In the genomic region with DNA sequence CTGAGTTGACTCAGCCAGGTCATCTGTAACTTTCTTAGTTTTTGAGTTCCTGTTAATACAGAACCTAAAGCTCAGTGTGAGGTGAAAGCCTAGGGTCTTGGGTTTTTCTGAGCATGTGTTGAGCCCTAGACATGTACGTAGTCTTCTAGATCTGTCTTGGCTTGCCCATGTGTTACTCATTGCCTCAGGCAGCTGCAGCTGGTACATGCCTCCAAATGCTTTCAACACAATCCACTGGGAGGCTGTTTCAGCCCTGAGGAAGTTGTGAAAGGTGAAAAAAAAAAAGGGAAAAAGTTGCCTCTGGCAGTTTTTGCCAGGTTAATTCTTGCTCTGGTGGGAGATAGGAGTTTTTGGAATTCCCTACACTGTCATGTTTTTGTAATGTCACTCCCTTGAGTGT, we compare ENCODE assay signal across 15 cellular contexts. TPM values are rescaled to one million over a fixed set of nuclear protein-coding genes. Genes with fewer than 3 reads are reported as not detected.
DNase-seq lines count a peak whose midpoint lies in the region; ATAC-seq, FAIRE-seq and TF ChIP-seq lines count a peak whose summit lies in the region.
"Had no signal": no experiment of that assay in that cellular context is flagged by ENCODE, and none has a peak within 500 bp of the region (broad histone marks: within the 10 kb centered on the region; RNA-seq: fewer than 3 reads in every experiment).

No MANE protein-coding gene starts in this region.

- peak overlapping the region; percentile 71 for H2BK5ac ChIP-seq in IMR-90 (ENCODE audit: low read depth, low read length, poor library complexity, severe bottlenecking)

- ATAC-seq in IMR-90 (ENCODE audit: low read depth) (peak; percentile 91), HG02571 (IDR thresholded peaks at IDR 0.05; ENCODE audit: unreplicated experiment) (no peak)
- ATAC-seq in naive thymus-derived CD4-positive, alpha-beta T cell = no peak
- ATAC-seq: body of pancreas had no signal

- H3K4me2 ChIP-seq in IMR-90 (ENCODE audit: low read depth, low read length) = no peak overlapping the region

- H2AK5ac ChIP-seq in IMR-90 (ENCODE audit: low read depth, low read length) = no peak overlapping the region

- peak overlapping the region in 1 of 5 experiments; percentile 29 for H3K4me3 Mint-ChIP-seq in brain
- no peak overlapping the region for H3K4me3 Mint-ChIP-seq in naive thymus-derived CD4-positive, alpha-beta T cell
- H3K4me3 Mint-ChIP-seq: endodermal cell, memory B cell had no signal

- no peak overlapping the region for H3K56ac ChIP-seq in IMR-90 (ENCODE audit: extremely low read depth, insufficient read depth, low read length)

- H3K14ac ChIP-seq in IMR-90 (replicated peaks; ENCODE audit: low read depth, low read length) = no peak overlapping the region

- no peak for TF ChIP-seq RAD21 in IMR-90 (IDR thresholded peaks at IDR 0.05; ENCODE audit: low read length)

- H3K9me3 ChIP-seq in A673 (ENCODE audit: low read depth, low read length, poor library complexity, severe bottlenecking) = no peaks in the 10 kb centered on the region
- H3K9me3 ChIP-seq in IMR-90 (ENCODE audit: control insufficient read depth, insufficient read depth, low read length) = no peaks in the 10 kb centered on the region
- H3K9me3 ChIP-seq in naive thymus-derived CD4-positive, alpha-beta T cell (ENCODE audit: control insufficient read depth in 2 of 3, low read length in 3 of 3) = no peaks in the 10 kb centered on the region
- H3K9me3 ChIP-seq: body of pancreas, pancreas had no signal

- H3K27ac Mint-ChIP-seq in brain = peak overlapping the region in 4 of 5 experiments; percentile 5 to 87 (median 48)
- peak overlapping the region in 2 of 9 donors; percentile 16 to 63 for H3K27ac Mint-ChIP-seq in naive thymus-derived CD4-positive, alpha-beta T cell
- H3K27ac Mint-ChIP-seq: endodermal cell, memory B cell had no signal

- TF ChIP-seq CTCF in A673 (conservative IDR thresholded peaks at IDR 0.05; ENCODE audit: low read depth, low read length) (no peak), IMR-90 (conservative IDR thresholded peaks at IDR 0.05; ENCODE audit: low read depth, low read length) (no peak), brain (conservative IDR thresholded peaks at IDR 0.05) (no peak)

- peaks cover 0 to 6% (median 0%) of the 10 kb centered on the region in 5 experiments for H3K9me3 Mint-ChIP-seq in brain
- peaks cover 0 to 1% (median 0%) of the 10 kb centered on the region in 11 donors for H3K9me3 Mint-ChIP-seq in naive thymus-derived CD4-positive, alpha-beta T cell
- H3K9me3 Mint-ChIP-seq: endodermal cell, memory B cell had no signal

- H3K27me3 ChIP-seq in A673 (replicated peaks; ENCODE audit: insufficient read depth, low read depth, low read length, poor library complexity) (no peaks in the 10 kb centered on the region), IMR-90 (ENCODE audit: control insufficient read depth, insufficient read depth, low read length) (no peaks in the 10 kb centered on the region)
- H3K27me3 ChIP-seq in naive thymus-derived CD4-positive, alpha-beta T cell (ENCODE audit: control insufficient read depth in 2 of 2, insufficient read depth in 2 of 2, low read length in 2 of 2) = no peaks in the 10 kb centered on the region
- H3K27me3 ChIP-seq: body of pancreas, pancreas had no signal

- peak overlapping the region; percentile 76; the same call in 1 of the 2 replicates for H3K18ac ChIP-seq in IMR-90 (ENCODE audit: low read depth, low read length)

- dilution Hi-C loops in IMR-90 (cut with HindIII; ENCODE audit: low sequenced_read_pairs, unreplicated experiment) = no loop called here

- CTCF ChIA-PET in A673 (lab: Charles Lee) = no interaction called here
- CTCF ChIA-PET in IMR-90 (lab: Yijun Ruan, JAX) = interaction anchor here (0.6 to 1.2 kb wide), 4 partner anchors 10 to 542 kb away, joined by 3 read pairs; no protein-coding TSS in a partner anchor
- CTCF ChIA-PET in naive thymus-derived CD4-positive, alpha-beta T cell (lab: Charles Lee) = no interaction called here

- in situ Hi-C loops in IMR-90 (cut with MboI; ENCODE audit: low sequenced_read_pairs) = no loop called here

- H3K36me3 Mint-ChIP-seq in brain = peaks cover 90% of the 10 kb centered on the region
- H3K36me3 Mint-ChIP-seq in naive thymus-derived CD4-positive, alpha-beta T cell = peaks cover 10 to 56% (median 32%) of the 10 kb centered on the region in 5 donors

- H2BK15ac ChIP-seq in IMR-90 (ENCODE audit: low read depth, low read length) = no peak overlapping the region

- TF ChIP-seq POLR2A in IMR-90 (IDR thresholded peaks at IDR 0.05; ENCODE audit: low read depth, low read length) = no peak

- H2BK120ac ChIP-seq in IMR-90 (ENCODE audit: low read depth, low read length) = no peak overlapping the region

- H3K27me3 Mint-ChIP-seq in brain = no peaks in the 10 kb centered on the region
- no peaks in the 10 kb centered on the region for H3K27me3 Mint-ChIP-seq in naive thymus-derived CD4-positive, alpha-beta T cell
- H3K27me3 Mint-ChIP-seq: memory B cell had no signal

- H3K4ac ChIP-seq in IMR-90 (ENCODE audit: low read depth, low read length) = no peak overlapping the region

- POLR2A ChIA-PET in A673 (lab: Charles Lee; ENCODE audit: low non-redundant PET) (no interaction called here), IMR-90 (lab: Charles Lee; ENCODE audit: unreplicated experiment) (no interaction called here)
- POLR2A ChIA-PET in naive thymus-derived CD4-positive, alpha-beta T cell (lab: Charles Lee) = interaction anchor here (0.6 to 0.8 kb wide), 2 partner anchors 25 to 39 kb away, joined by 3 read pairs; no protein-coding TSS in a partner anchor

- no peak overlapping the region for H3K9ac ChIP-seq in IMR-90 (ENCODE audit: low read depth, low read length)

- H3K4me3 ChIP-seq in A673 (ENCODE audit: low read depth, low read length, poor library complexity, severe bottlenecking) = no peak overlapping the region
- H3K4me3 ChIP-seq in IMR-90 (ENCODE audit: insufficient read depth, low read depth, low read length) = no peak overlapping the region
- H3K4me3 ChIP-seq in naive thymus-derived CD4-positive, alpha-beta T cell (ENCODE audit: low read length) = no peak overlapping the region
- H3K4me3 ChIP-seq: body of pancreas, pancreas had no signal

- no peak overlapping the region for H2BK20ac ChIP-seq in IMR-90 (ENCODE audit: low read depth, low read length)

- no peak overlapping the region for H2AK9ac ChIP-seq in IMR-90 (replicated peaks; ENCODE audit: low read depth, low read length, poor library complexity)

- peaks cover 6% of the 10 kb centered on the region for H3K4me1 Mint-ChIP-seq in brain
- H3K4me1 Mint-ChIP-seq in naive thymus-derived CD4-positive, alpha-beta T cell = peaks cover 25 to 38% (median 35%) of the 10 kb centered on the region in 7 donors
- H3K4me1 Mint-ChIP-seq: endodermal cell, memory B cell had no signal

- DNase-seq in A673 (ENCODE audit: low spot score) (peak; percentile 21), IMR-90 (peak; percentile 76), iris pigment epithelial cell (ENCODE audit: low read depth) (peak; percentile 83), NCI-H146 treated with DMSO at 0.1 percent for 48 hours (lab: John Stamatoyannopoulos, UW; ENCODE audit: unreplicated experiment) (no peak), frontal cortex (ENCODE audit: low spot score in 2 of 2) (no peak)
- no peak for DNase-seq in naive thymus-derived CD4-positive, alpha-beta T cell
- DNase-seq: activated CD4-positive, alpha-beta T cell treated with anti-CD3 and anti-CD28 coated beads for 1 hour; activated T-cell treated with anti-CD3 and anti-CD28 coated beads, Interleukin-2, amount 50 U/mL, for 48 hours; body of pancreas; endodermal cell; pancreas; SW 1271 had no signal

- no peaks in the 10 kb centered on the region; the same call in none of the 2 replicates for H3K9me1 ChIP-seq in IMR-90 (ENCODE audit: insufficient read depth, low read length)

- H3K79me1 ChIP-seq in IMR-90 (ENCODE audit: low read depth in 1 of 2, low read length in 2 of 2) = peaks cover 0 to 28% of the 10 kb centered on the region in 2 experiments; a peak in 1 of 4 replicates

- H4K20me1 ChIP-seq in IMR-90 (ENCODE audit: insufficient read depth, low read length) = no peaks in the 10 kb centered on the region

- no peak overlapping the region for H4K5ac ChIP-seq in IMR-90 (ENCODE audit: low read depth, low read length)

- H3K27ac ChIP-seq in A673 (ENCODE audit: low read depth, low read length, poor library complexity, severe bottlenecking) = peak overlapping the region; percentile 39
- no peak overlapping the region; the same call in 1 of the 2 replicates for H3K27ac ChIP-seq in IMR-90 (ENCODE audit: insufficient read depth, low read length)
- no peak overlapping the region for H3K27ac ChIP-seq in naive thymus-derived CD4-positive, alpha-beta T cell (ENCODE audit: low read depth, low read length)
- H3K27ac ChIP-seq: body of pancreas, pancreas had no signal

- H4K91ac ChIP-seq in IMR-90 (ENCODE audit: insufficient read depth, low read depth, low read length) = no peak overlapping the region

- H4K8ac ChIP-seq in IMR-90 (ENCODE audit: low read depth in 2 of 2, low read length in 2 of 2) = peak overlapping the region in 1 of 2 experiments; percentile 72; a peak in 2 of 4 replicates

- no TSS peak for BruUV-seq in A673 (replicated peaks; lab: Mats Ljungman, UMichigan)
- no TSS peak for BruUV-seq in IMR-90 (replicated peaks; lab: Mats Ljungman, UMichigan)

- H3K4me1 ChIP-seq in A673 (ENCODE audit: insufficient read depth, low read length, poor library complexity, severe bottlenecking) = no peaks in the 10 kb centered on the region
- H3K4me1 ChIP-seq in IMR-90 (ENCODE audit: control insufficient read depth, insufficient read depth, low read length) = no peaks in the 10 kb centered on the region
- H3K4me1 ChIP-seq in naive thymus-derived CD4-positive, alpha-beta T cell (ENCODE audit: control insufficient read depth in 2 of 2, insufficient read depth in 2 of 2, low read length in 2 of 2) = peaks cover 16 to 28% of the 10 kb centered on the region in 2 donors
- H3K4me1 ChIP-seq: body of pancreas, pancreas had no signal

- intact Hi-C loops in A673 (cut with micrococcal nuclease; ENCODE audit: unreplicated experiment) (no loop called here), IMR-90 (cut with micrococcal nuclease) (no loop called here)
- intact Hi-C loops in naive thymus-derived CD4-positive, alpha-beta T cell (cut with micrococcal nuclease) = no loop called here

- WGBS in IMR-90 (ENCODE audit: extremely low coverage in 2 of 2, insufficient read length in 1 of 2), 2 experiments = no CpG with 5 or more reads among the region's 1 CpG

- H3K36me3 ChIP-seq in A673 (ENCODE audit: insufficient read depth, low read length, poor library complexity, severe bottlenecking) = peaks cover 21% of the 10 kb centered on the region
- peaks cover 29% of the 10 kb centered on the region for H3K36me3 ChIP-seq in IMR-90 (ENCODE audit: control insufficient read depth, insufficient read depth, low read length)
- peaks cover 4 to 59% (median 16%) of the 10 kb centered on the region in 3 experiments for H3K36me3 ChIP-seq in naive thymus-derived CD4-positive, alpha-beta T cell (ENCODE audit: control insufficient read depth in 2 of 3, insufficient read depth in 3 of 3, low read length in 3 of 3)

- peak overlapping the region; percentile 26; the same call in 1 of the 2 replicates for H3K23ac ChIP-seq in IMR-90 (ENCODE audit: low read depth, low read length)

- no peak overlapping the region for H2AFZ ChIP-seq in IMR-90 (replicated peaks; ENCODE audit: low read length, poor library complexity)

- FAIRE-seq in frontal cortex (lab: Jason Lieb, UNC) = no peak
- FAIRE-seq: pancreas had no signal

RNA-seq across cellular contexts. Expression of a gene that starts 54.2 kb away (rescaled TPM):
- total RNA-seq in A673 (2021) (475 and 479 TPM in 2 replicates), IMR-90 (2012; rRNA removed) (118 and 137 TPM in 2 replicates), frontal cortex (199 TPM)
- polyA plus RNA-seq in IMR-90 (2012; rRNA removed) (277 and 353 TPM in 2 replicates), brain (ENCODE audit: insufficient read depth, low read depth, low replicate concordance) (221 TPM)
- polyA plus RNA-seq in IMR-90 (2012; cell fraction: cytosol; rRNA removed) = 217 and 436 TPM in 2 replicates
- polyA plus RNA-seq in IMR-90 (2012; cell fraction: nucleus; rRNA removed; ENCODE audit: low replicate concordance) = 131 and 368 TPM in 2 replicates
- 10 to 100 TPM in 1 of 5 experiments, 1 to 10 TPM in 4; 1.1 to 22.6 (median 6.2) TPM for total RNA-seq in naive thymus-derived CD4-positive, alpha-beta T cell
- under 1 TPM in 1 of 2 donors, not detected in 1; 0.09 TPM for polyA plus RNA-seq in naive thymus-derived CD4-positive, alpha-beta T cell

Comparison
In these comparisons a context has a peak if more than half of its experiments do, and no peak if none do; other contexts are left out.
1. DNase-seq: peak in A673 (single experiment), IMR-90 (single experiment) and iris pigment epithelial cell (single experiment); none in naive thymus-derived CD4-positive, alpha-beta T cell (0 of 9), NCI-H146 treated with DMSO at 0.1 percent for 48 hours (single experiment) and frontal cortex (0 of 2).